11 cellular contexts compared by ENCODE assay signal in the genomic region with DNA sequence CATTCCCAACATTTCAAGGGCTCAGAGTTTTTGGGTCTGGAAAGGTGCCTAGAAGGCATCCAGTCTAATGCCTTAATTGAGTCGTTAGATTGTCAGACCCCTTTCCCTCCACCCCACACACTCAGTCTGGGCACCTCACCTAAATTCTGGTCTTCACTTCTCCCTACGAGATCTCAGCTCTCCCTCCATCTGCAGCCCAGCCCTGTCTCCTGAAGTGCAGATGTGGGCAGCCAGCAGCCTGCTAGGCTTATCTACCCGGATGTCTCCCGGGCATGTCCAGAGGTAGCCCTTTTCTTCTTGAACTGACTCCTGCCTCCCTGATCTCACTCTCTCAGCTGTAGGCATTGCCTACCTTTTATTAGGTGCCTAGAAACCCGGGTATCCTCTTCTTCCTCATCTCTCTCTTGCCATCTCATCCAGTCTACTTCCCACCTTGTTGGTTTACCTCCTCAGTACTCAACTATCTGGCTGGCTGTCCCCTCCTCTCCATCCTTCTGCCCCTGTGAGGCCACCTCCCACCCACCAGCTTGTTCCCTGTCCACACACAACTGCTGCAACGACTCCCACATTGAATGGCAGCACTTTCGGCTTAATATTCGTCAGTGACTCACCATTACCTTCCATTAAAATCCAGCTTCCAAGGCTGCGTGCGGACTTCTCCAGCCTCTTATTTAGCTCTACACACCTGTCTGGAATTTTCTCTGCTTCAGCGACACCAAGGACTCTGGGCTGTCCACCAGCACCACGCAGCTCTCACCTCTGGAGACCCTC. TPM values are rescaled to one million over a fixed set of nuclear protein-coding genes. Genes with fewer than 3 reads are reported as not detected.
DNase-seq lines count a peak whose midpoint lies in the region; ATAC-seq and TF ChIP-seq lines count a peak whose summit lies in the region.
"Had no signal": no experiment of that assay in that cellular context is flagged by ENCODE, and none has a peak within 500 bp of the region (broad histone marks: within the 10 kb centered on the region; RNA-seq: fewer than 3 reads in every experiment).

No MANE protein-coding gene starts in this region.

- peaks cover 90% of the 10 kb centered on the region for H3K27me3 Mint-ChIP-seq in activated naive CD4-positive, alpha-beta T cell treated with anti-CD3 and anti-CD28 coated beads, Interleukin-2, amount 10 ng/mL, durations not matched to agents 7 days and 5 days
- H3K27me3 Mint-ChIP-seq in activated CD8-positive, alpha-beta T cell treated with anti-CD3 and anti-CD28 coated beads for 36 hours: peaks cover 46% of the 10 kb centered on the region
- peaks cover 32% of the 10 kb centered on the region for H3K27me3 Mint-ChIP-seq in memory B cell
- peaks cover 49% of the 10 kb centered on the region for H3K27me3 Mint-ChIP-seq in type B pancreatic cell

- peaks cover 89% of the 10 kb centered on the region for H3K27me3 ChIP-seq in left ventricle myocardium inferior (ENCODE audit: low read depth)

- peak overlapping the region; percentile 49 for H3K4me3 Mint-ChIP-seq in activated naive CD4-positive, alpha-beta T cell treated with anti-CD3 and anti-CD28 coated beads, Interleukin-2, amount 10 ng/mL, durations not matched to agents 7 days and 5 days
- peak overlapping the region; percentile 58 for H3K4me3 Mint-ChIP-seq in activated CD8-positive, alpha-beta T cell treated with anti-CD3 and anti-CD28 coated beads for 36 hours
- H3K4me3 Mint-ChIP-seq in memory B cell: peak overlapping the region; percentile 46
- peak overlapping the region; percentile 83 for H3K4me3 Mint-ChIP-seq in type B pancreatic cell

- CTCF ChIA-PET in activated naive CD4-positive, alpha-beta T cell treated with anti-CD3 and anti-CD28 coated beads, Interleukin-2, amount 10 ng/mL, durations not matched to agents 7 days and 5 days (lab: Charles Lee): no interaction called here
- CTCF ChIA-PET in activated CD8-positive, alpha-beta T cell treated with anti-CD3 and anti-CD28 coated beads for 36 hours (lab: Charles Lee): interaction anchor here (1.7 kb wide), 1 partner anchor 8 kb away, joined by 5 read pairs; no protein-coding TSS in a partner anchor

- ATAC-seq in activated naive CD4-positive, alpha-beta T cell treated with anti-CD3 and anti-CD28 coated beads, Interleukin-2, amount 50 U/mL, for 72 hours: no peak
- ATAC-seq in activated CD8-positive, alpha-beta T cell treated with anti-CD3 and anti-CD28 coated beads for 36 hours: no peak
- ATAC-seq in memory B cell (ENCODE audit: low read depth): no peak
- ATAC-seq in GM21390 (IDR thresholded peaks at IDR 0.05; ENCODE audit: unreplicated experiment): no peak

- H3K4me1 ChIP-seq in left ventricle myocardium inferior: peaks cover 10% of the 10 kb centered on the region

- H3K27ac ChIP-seq in left ventricle myocardium inferior (replicated peaks): no peak overlapping the region
- H3K27ac ChIP-seq: skin epidermis had no signal

- TF ChIP-seq CTCF in activated CD8-positive, alpha-beta T cell treated with anti-CD3 and anti-CD28 coated beads for 36 hours (IDR thresholded peaks at IDR 0.05): no peak
- TF ChIP-seq CTCF in type B pancreatic cell (conservative IDR thresholded peaks at IDR 0.05) (no peak), left ventricle myocardium inferior (IDR thresholded peaks at IDR 0.05; ENCODE audit: borderline replicate concordance) (no peak)

- H3K36me3 ChIP-seq in left ventricle myocardium inferior: no peaks in the 10 kb centered on the region

- H3K9me3 Mint-ChIP-seq in activated naive CD4-positive, alpha-beta T cell treated with anti-CD3 and anti-CD28 coated beads, Interleukin-2, amount 10 ng/mL, durations not matched to agents 7 days and 5 days: no peaks in the 10 kb centered on the region
- H3K9me3 Mint-ChIP-seq in activated naive CD4-positive, alpha-beta T cell treated with anti-CD3 and anti-CD28 coated beads, Interleukin-2, amount 50 U/mL, for 72 hours: no peaks in the 10 kb centered on the region
- no peaks in the 10 kb centered on the region for H3K9me3 Mint-ChIP-seq in activated CD8-positive, alpha-beta T cell treated with anti-CD3 and anti-CD28 coated beads for 36 hours
- H3K9me3 Mint-ChIP-seq in memory B cell (no peaks in the 10 kb centered on the region), type B pancreatic cell (no peaks in the 10 kb centered on the region)

- peaks cover 8% of the 10 kb centered on the region for H3K4me1 Mint-ChIP-seq in activated naive CD4-positive, alpha-beta T cell treated with anti-CD3 and anti-CD28 coated beads, Interleukin-2, amount 10 ng/mL, durations not matched to agents 7 days and 5 days
- no peaks in the 10 kb centered on the region for H3K4me1 Mint-ChIP-seq in activated CD8-positive, alpha-beta T cell treated with anti-CD3 and anti-CD28 coated beads for 36 hours (ENCODE audit: low read depth)
- H3K4me1 Mint-ChIP-seq in memory B cell: peaks cover 15% of the 10 kb centered on the region
- H3K4me1 Mint-ChIP-seq in type B pancreatic cell (ENCODE audit: unreplicated experiment): peaks cover 4% of the 10 kb centered on the region

- POLR2A ChIA-PET in activated CD8-positive, alpha-beta T cell treated with anti-CD3 and anti-CD28 coated beads for 36 hours (lab: Charles Lee): no interaction called here

- no peak for DNase-seq in activated naive CD4-positive, alpha-beta T cell treated with anti-CD3 and anti-CD28 coated beads, Interleukin-2, amount 10 ng/mL, durations not matched to agents 7 days and 5 days
- DNase-seq in activated naive CD4-positive, alpha-beta T cell treated with anti-CD3 and anti-CD28 coated beads, Interleukin-2, amount 50 U/mL, for 72 hours (ENCODE audit: low spot score in 2 of 2): no peak
- no peak for DNase-seq in activated CD8-positive, alpha-beta T cell treated with anti-CD3 and anti-CD28 coated beads for 36 hours
- DNase-seq in memory B cell (ENCODE audit: low spot score in 2 of 2) (no peak), type B pancreatic cell (ENCODE audit: extremely low spot score, unreplicated experiment) (no peak), left ventricle myocardium inferior (no peak), SIG-M5 treated with dmso at 0.1 percent for 504 hours (lab: John Stamatoyannopoulos, UW; ENCODE audit: unreplicated experiment) (no peak)
- DNase-seq: erythroblast had no signal

- no peak overlapping the region for H3K4me3 ChIP-seq in left ventricle myocardium inferior

- no peaks in the 10 kb centered on the region for H3K9me3 ChIP-seq in left ventricle myocardium inferior (replicated peaks)

- intact Hi-C loops in activated CD8-positive, alpha-beta T cell treated with anti-CD3 and anti-CD28 coated beads for 36 hours (cut with micrococcal nuclease): no loop called here
- intact Hi-C loops in left ventricle myocardium inferior (cut with micrococcal nuclease): no loop called here

- H3K27ac Mint-ChIP-seq in activated naive CD4-positive, alpha-beta T cell treated with anti-CD3 and anti-CD28 coated beads, Interleukin-2, amount 10 ng/mL, durations not matched to agents 7 days and 5 days: no peak overlapping the region
- H3K27ac Mint-ChIP-seq in activated naive CD4-positive, alpha-beta T cell treated with anti-CD3 and anti-CD28 coated beads, Interleukin-2, amount 50 U/mL, for 72 hours: peak overlapping the region in 1 of 2 donors; percentile 4
- H3K27ac Mint-ChIP-seq in activated CD8-positive, alpha-beta T cell treated with anti-CD3 and anti-CD28 coated beads for 36 hours: no peak overlapping the region
- H3K27ac Mint-ChIP-seq in memory B cell (no peak overlapping the region), type B pancreatic cell (no peak overlapping the region)

- H3K36me3 Mint-ChIP-seq in activated naive CD4-positive, alpha-beta T cell treated with anti-CD3 and anti-CD28 coated beads, Interleukin-2, amount 10 ng/mL, durations not matched to agents 7 days and 5 days: no peaks in the 10 kb centered on the region
- H3K36me3 Mint-ChIP-seq in activated naive CD4-positive, alpha-beta T cell treated with anti-CD3 and anti-CD28 coated beads, Interleukin-2, amount 50 U/mL, for 72 hours: peaks cover 0 to 5% of the 10 kb centered on the region in 2 donors
- no peaks in the 10 kb centered on the region for H3K36me3 Mint-ChIP-seq in activated CD8-positive, alpha-beta T cell treated with anti-CD3 and anti-CD28 coated beads for 36 hours (ENCODE audit: low read depth)
- H3K36me3 Mint-ChIP-seq in memory B cell (no peaks in the 10 kb centered on the region), type B pancreatic cell (no peaks in the 10 kb centered on the region)

RNA-seq across cellular contexts. Expression of a gene that starts 6.2 kb away (rescaled TPM):
- 1 to 10 TPM; 1.2 to 4.2 TPM for total RNA-seq in activated naive CD4-positive, alpha-beta T cell treated with anti-CD3 and anti-CD28 coated beads, Interleukin-2, amount 50 U/mL, for 72 hours
- total RNA-seq in activated CD8-positive, alpha-beta T cell treated with anti-CD3 and anti-CD28 coated beads for 36 hours: under 1 TPM; 0.20 to 0.36 TPM
- total RNA-seq in type B pancreatic cell (ENCODE audit: low replicate concordance): 3.7 and 16.3 TPM in 2 replicates
- not detected for total RNA-seq in left ventricle myocardium inferior
- total RNA-seq: HT1080 had no signal

RNA-seq across cellular contexts. Expression of a gene that starts 23.1 kb away (rescaled TPM):
- under 1 TPM; 0.39 to 0.47 TPM for total RNA-seq in activated naive CD4-positive, alpha-beta T cell treated with anti-CD3 and anti-CD28 coated beads, Interleukin-2, amount 50 U/mL, for 72 hours
- under 1 TPM in 1 of 2 experiments, not detected in 1; 0.43 TPM for total RNA-seq in activated CD8-positive, alpha-beta T cell treated with anti-CD3 and anti-CD28 coated beads for 36 hours
- total RNA-seq in type B pancreatic cell (ENCODE audit: low replicate concordance) (not detected in 2 replicates), left ventricle myocardium inferior (0.22 TPM)
- total RNA-seq: HT1080 had no signal

RNA-seq across cellular contexts. Expression of a gene that starts 28.5 kb away (rescaled TPM):
- total RNA-seq in activated naive CD4-positive, alpha-beta T cell treated with anti-CD3 and anti-CD28 coated beads, Interleukin-2, amount 50 U/mL, for 72 hours: 100 to 1,000 TPM in 1 of 2 donors, 10 to 100 TPM in 1; 72.8 to 108 TPM
- 10 to 100 TPM; 62.5 to 63.1 TPM for total RNA-seq in activated CD8-positive, alpha-beta T cell treated with anti-CD3 and anti-CD28 coated beads for 36 hours
- total RNA-seq in type B pancreatic cell (ENCODE audit: low replicate concordance) (12.2 and 29.4 TPM in 2 replicates), left ventricle myocardium inferior (0.47 TPM)

RNA-seq across cellular contexts. Expression of a gene that starts 48.9 kb away (rescaled TPM):
- 1 to 10 TPM; 4.4 to 8.4 TPM for total RNA-seq in activated naive CD4-positive, alpha-beta T cell treated with anti-CD3 and anti-CD28 coated beads, Interleukin-2, amount 50 U/mL, for 72 hours
- total RNA-seq in activated CD8-positive, alpha-beta T cell treated with anti-CD3 and anti-CD28 coated beads for 36 hours: 1 to 10 TPM; 4.0 TPM
- total RNA-seq in type B pancreatic cell (ENCODE audit: low replicate concordance) (0.79 and 3.4 TPM in 2 replicates), left ventricle myocardium inferior (0.55 TPM)
